ENCODE assay signal across 21 cellular contexts in genomic region chr7:105106473-105106872, GRCh38.
DNase-seq lines count a peak whose midpoint lies in the region; ATAC-seq and TF ChIP-seq lines count a peak whose summit lies in the region.
"Had no signal": no experiment of that assay in that cellular context is flagged by ENCODE, and none has a peak within 500 bp of the region (broad histone marks: within the 10 kb centered on the region; RNA-seq: fewer than 3 reads in every experiment).

No MANE protein-coding gene starts in this region.

- CTCF ChIA-PET in activated CD8-positive, alpha-beta memory T cell treated with anti-CD3 and anti-CD28 coated beads, Interleukin-2, amount 10 ng/mL, durations not matched to agents 7 days and 5 days (lab: Charles Lee), result no interaction called here

- TF ChIP-seq CTCF in chondrocyte (IDR thresholded peaks at IDR 0.05), result no peak
- no peak for TF ChIP-seq CTCF in neutrophil (IDR thresholded peaks at IDR 0.05)

- no peaks in the 10 kb centered on the region for H3K27me3 Mint-ChIP-seq in activated CD8-positive, alpha-beta memory T cell treated with anti-CD3 and anti-CD28 coated beads, Interleukin-2, amount 10 ng/mL, durations not matched to agents 7 days and 5 days
- H3K27me3 Mint-ChIP-seq in chondrocyte (ENCODE audit: low read depth), result no peaks in the 10 kb centered on the region

- no peak overlapping the region for H3K4me3 Mint-ChIP-seq in activated CD8-positive, alpha-beta memory T cell treated with anti-CD3 and anti-CD28 coated beads, Interleukin-2, amount 10 ng/mL, durations not matched to agents 7 days and 5 days
- no peak overlapping the region for H3K4me3 Mint-ChIP-seq in chondrocyte (ENCODE audit: unreplicated experiment)
- H3K4me3 Mint-ChIP-seq: nephron had no signal

- H3K9me3 Mint-ChIP-seq in activated CD8-positive, alpha-beta memory T cell treated with anti-CD3 and anti-CD28 coated beads, Interleukin-2, amount 10 ng/mL, durations not matched to agents 7 days and 5 days (ENCODE audit: low read depth), result no peaks in the 10 kb centered on the region
- H3K9me3 Mint-ChIP-seq in chondrocyte (ENCODE audit: low read depth), result no peaks in the 10 kb centered on the region
- H3K9me3 Mint-ChIP-seq: nephron had no signal

- peak overlapping the region; percentile 42 for H3K27ac Mint-ChIP-seq in activated CD8-positive, alpha-beta memory T cell treated with anti-CD3 and anti-CD28 coated beads, Interleukin-2, amount 10 ng/mL, durations not matched to agents 7 days and 5 days
- H3K27ac Mint-ChIP-seq in chondrocyte (ENCODE audit: unreplicated experiment), result peak overlapping the region; percentile 76

- DNase-seq in activated CD8-positive, alpha-beta memory T cell treated with anti-CD3 and anti-CD28 coated beads, Interleukin-2, amount 10 ng/mL, durations not matched to agents 7 days and 5 days, result no peak
- no peak for DNase-seq in activated CD8-positive, alpha-beta memory T cell treated with anti-CD3 and anti-CD28 coated beads for 24 hours
- no peak for DNase-seq in SK-N-MC (ENCODE audit: low read depth, low spot score)
- no peak for DNase-seq in chondrocyte (ENCODE audit: low spot score)
- no peak for DNase-seq in islet precursor cell
- DNase-seq: activated CD4-positive, CD25-positive, alpha-beta regulatory T cell treated with anti-CD3 and anti-CD28 coated beads, Interleukin-2, amount 50 U/mL, for 72 hours; amniotic stem cell; caudate nucleus; effector CD8-positive, alpha-beta T cell; NCI-H1436; NCI-H2171 treated with DMSO at 0.1 percent for 48 hours; psoas muscle; SIG-M5; stimulated activated CD4-positive, alpha-beta T cell treated with anti-CD3 and anti-CD28 coated beads, Interleukin-4, amount 100 ng/mL, for 4 hours; tibial artery had no signal

- no peaks in the 10 kb centered on the region for H3K27me3 ChIP-seq in neutrophil
- H3K27me3 ChIP-seq: tibial artery had no signal

- no peak overlapping the region for H3K4me3 ChIP-seq in SK-N-MC
- H3K4me3 ChIP-seq in neutrophil (ENCODE audit: low read depth in 1 of 2, low read length in 1 of 2), result no peak overlapping the region
- H3K4me3 ChIP-seq: psoas muscle, smooth muscle cell, tibial artery had no signal

- H3K4me1 ChIP-seq in neutrophil (ENCODE audit: control insufficient read depth in 1 of 2, insufficient read depth in 1 of 2, low read depth in 1 of 2, low read length in 1 of 2), result no peaks in the 10 kb centered on the region
- H3K4me1 ChIP-seq: psoas muscle had no signal

- H3K36me3 Mint-ChIP-seq in activated CD8-positive, alpha-beta memory T cell treated with anti-CD3 and anti-CD28 coated beads, Interleukin-2, amount 10 ng/mL, durations not matched to agents 7 days and 5 days, result peaks cover 73% of the 10 kb centered on the region
- peaks cover 25% of the 10 kb centered on the region for H3K36me3 Mint-ChIP-seq in chondrocyte (ENCODE audit: low read depth)

- peaks cover 20% of the 10 kb centered on the region for H3K4me1 Mint-ChIP-seq in activated CD8-positive, alpha-beta memory T cell treated with anti-CD3 and anti-CD28 coated beads, Interleukin-2, amount 10 ng/mL, durations not matched to agents 7 days and 5 days
- peaks cover 29% of the 10 kb centered on the region for H3K4me1 Mint-ChIP-seq in chondrocyte (ENCODE audit: low read depth)
- H3K4me1 Mint-ChIP-seq: nephron had no signal

- no peak for ATAC-seq in activated CD8-positive, alpha-beta memory T cell treated with anti-CD3 and anti-CD28 coated beads, Interleukin-2, amount 10 ng/mL, durations not matched to agents 7 days and 5 days
- ATAC-seq in HG02852 (IDR thresholded peaks at IDR 0.05; ENCODE audit: unreplicated experiment) (no peak), GM21381 (IDR thresholded peaks at IDR 0.05; ENCODE audit: unreplicated experiment) (no peak)
- ATAC-seq: psoas muscle had no signal

- H3K9me3 ChIP-seq in SK-N-MC (ENCODE audit: low read depth, low read length), result no peaks in the 10 kb centered on the region
- H3K9me3 ChIP-seq in neutrophil, result no peaks in the 10 kb centered on the region
- H3K9me3 ChIP-seq: psoas muscle, tibial artery had no signal

- peak overlapping the region; percentile 25 for H3K9ac ChIP-seq in SK-N-MC (ENCODE audit: insufficient read length)

- H3K27ac ChIP-seq in SK-N-MC (peak overlapping the region; percentile 64), neutrophil (peak overlapping the region; percentile 11)
- H3K27ac ChIP-seq: C4-2B, psoas muscle had no signal

- H3K36me3 ChIP-seq in SK-N-MC (ENCODE audit: insufficient read depth, low read length) (peaks cover 80% of the 10 kb centered on the region), neutrophil (peaks cover 99% of the 10 kb centered on the region)
